25 cellular contexts compared by ENCODE assay signal in the genomic region with DNA sequence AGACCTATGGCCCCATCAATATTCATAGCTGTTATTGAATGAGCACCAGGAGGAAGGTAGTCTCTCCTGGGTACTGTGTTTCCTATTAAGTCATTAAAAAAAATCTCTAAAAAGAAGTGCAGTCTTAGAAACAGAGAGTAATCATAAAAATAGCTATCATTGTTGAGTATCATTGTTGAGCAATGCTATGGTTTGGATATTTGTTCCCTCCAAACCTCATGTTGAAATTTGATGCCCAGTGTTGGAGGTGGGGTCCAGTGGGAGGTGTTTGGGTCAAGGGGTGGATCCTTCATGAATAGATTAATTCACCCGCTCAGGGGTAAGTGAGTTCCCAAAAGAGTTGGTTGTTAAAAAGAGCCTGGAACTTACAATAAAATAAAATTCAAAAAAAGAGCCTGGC.
"Had no signal": no experiment of that assay in that cellular context is flagged by ENCODE, and none has a peak within 500 bp of the region (broad histone marks: within the 10 kb centered on the region; RNA-seq: fewer than 3 reads in every experiment).

No MANE protein-coding gene starts in this region.

- H3K27ac ChIP-seq: epithelial cell of prostate, gastrocnemius medialis, neutrophil, pancreas, stomach, thyroid gland, vagina had no signal

- DNase-seq: dorsolateral prefrontal cortex; effector CD4-positive, alpha-beta T cell; foreskin fibroblast; gastrocnemius medialis; head of caudate nucleus; kidney; mesenchymal stem cell; mucosa of descending colon; naive B cell; pancreas; stimulated activated CD4-positive, alpha-beta T cell treated with anti-CD3 and anti-CD28 coated beads, Interleukin-2, amount 100 ng/mL, for 24 hours; stimulated activated CD4-positive, alpha-beta T cell treated with anti-CD3 and anti-CD28 coated beads, Interleukin-4, amount 100 ng/mL, for 24 hours; stimulated activated naive CD4-positive, alpha-beta T cell treated with Interleukin-2 at 50 U/mL for 16 hours; stomach; thyroid gland; trophoblast cell had no signal

- ATAC-seq: esophagus mucosa; gastrocnemius medialis; left lobe of liver; mucosa of descending colon; natural killer cell treated with Interleukin-12 subunit alpha and Interleukin-12 subunit beta and Interleukin-15 and Interleukin-18, amount 100 ng/mL, for 72 hours; pancreas; sciatic nerve; stimulated activated effector memory CD8-positive, alpha-beta T cell treated with anti-CD3 and anti-CD28 coated beads, Interleukin-12 subunit alpha, Interleukin-12 subunit beta, amount 100 ng/mL, for 72 hours had no signal

- H3K4me1 ChIP-seq: pancreas, vagina had no signal

- H3K27me3 ChIP-seq: gastrocnemius medialis, pancreas, thyroid gland, vagina had no signal

- H3K36me3 ChIP-seq: gastrocnemius medialis, neutrophil, pancreas, stomach, thyroid gland, vagina had no signal

- H3K9me3 ChIP-seq: gastrocnemius medialis, mucosa of descending colon, neutrophil, pancreas, thyroid gland, vagina had no signal

- H3K4me3 ChIP-seq: dorsolateral prefrontal cortex, gastrocnemius medialis, lung, mucosa of descending colon, pancreas, stomach, thyroid gland, vagina had no signal
